8 cellular contexts compared by ENCODE assay signal in the genomic region with DNA sequence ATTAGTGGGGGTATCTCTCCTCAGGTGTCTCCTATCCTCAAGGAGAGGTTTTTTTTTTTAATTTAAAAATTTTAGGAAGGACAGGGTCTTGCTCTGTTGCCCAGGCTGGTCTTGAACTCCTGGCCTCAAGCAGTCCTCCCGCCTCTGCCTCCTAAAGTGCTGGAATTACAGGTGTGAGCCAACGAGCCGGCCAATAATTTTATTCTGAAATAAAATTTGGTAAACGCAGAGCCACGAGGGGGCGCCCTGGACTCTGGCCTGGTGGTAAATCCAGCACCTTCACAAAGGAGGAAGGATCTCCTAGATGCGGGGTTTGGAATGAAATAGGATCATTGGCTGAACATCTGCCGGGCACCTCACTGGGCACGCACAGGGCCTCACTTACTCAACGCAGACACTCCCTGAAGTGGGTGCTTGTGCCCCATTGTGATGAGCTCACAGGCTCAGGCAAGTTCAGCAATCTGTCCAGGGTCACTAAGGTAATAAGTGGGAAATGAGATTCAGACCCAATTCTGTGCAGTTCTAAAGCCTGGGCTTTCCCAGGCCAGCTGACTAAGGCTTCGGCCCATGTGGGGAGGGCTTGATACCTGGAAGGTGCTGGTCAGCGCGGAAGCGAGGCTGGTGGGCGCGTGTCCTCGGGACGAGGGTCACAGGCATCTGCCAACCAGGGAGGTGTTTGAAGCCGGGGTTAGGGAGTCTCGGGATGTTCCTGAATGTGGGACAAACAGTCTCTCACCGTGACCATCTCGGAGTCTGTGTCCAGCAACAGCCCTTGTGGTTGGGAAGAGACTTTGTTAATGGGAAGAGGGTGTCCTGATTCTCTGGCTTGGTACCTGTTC. TPM values are rescaled to one million over a fixed set of nuclear protein-coding genes. Genes with fewer than 3 reads are reported as not detected.
DNase-seq lines count a peak whose midpoint lies in the region; ATAC-seq and TF ChIP-seq lines count a peak whose summit lies in the region.

No MANE protein-coding gene starts in this region.

- intact Hi-C loops in CD14-positive monocyte (cut with micrococcal nuclease) (loop anchor here in 1 of 2 donors (5.0 kb wide), 1 partner anchor 321 kb away; no protein-coding TSS in a partner anchor), gastrocnemius medialis (cut with DNase I; ENCODE audit: low total_unique reads) (no loop called here)

- no peaks in the 10 kb centered on the region for H3K36me3 Mint-ChIP-seq in CD14-positive monocyte
- no peaks in the 10 kb centered on the region for H3K36me3 Mint-ChIP-seq in activated T-cell treated with anti-CD3 and anti-CD28 coated beads, Interleukin-2, amount 50 U/mL, for 72 hours (ENCODE audit: insufficient read depth in 2 of 2)

- H3K27ac ChIP-seq in upper lobe of left lung (no peak overlapping the region), gastrocnemius medialis (no peak overlapping the region)

- no peaks in the 10 kb centered on the region for H3K4me1 ChIP-seq in upper lobe of left lung
- no peaks in the 10 kb centered on the region for H3K4me1 ChIP-seq in gastrocnemius medialis

- H3K4me3 ChIP-seq in upper lobe of left lung (no peak overlapping the region), gastrocnemius medialis (no peak overlapping the region)

- H3K36me3 ChIP-seq in upper lobe of left lung (no peaks in the 10 kb centered on the region), gastrocnemius medialis (no peaks in the 10 kb centered on the region)

- DNase-seq in CD14-positive monocyte (ENCODE audit: low spot score) (no peak), GM13977 (ENCODE audit: low spot score) (no peak), NCI-H82 (lab: John Stamatoyannopoulos, UW) (peak; percentile 83), kidney glomerular epithelial cell (lab: John Stamatoyannopoulos, UW) (peak; percentile 11), upper lobe of left lung (peak in 1 of 2 donors; percentile 55), gastrocnemius medialis (no peak), T1000 (lab: John Stamatoyannopoulos, UW) (no peak)
- DNase-seq in activated T-cell treated with anti-CD3 and anti-CD28 coated beads, Interleukin-2, amount 50 U/mL, for 72 hours = peak; percentile 48 to 51

- WGBS in upper lobe of left lung, 2 donors = 71% methylated on average over 22 of the region's 22 CpGs

- in situ Hi-C loops in GM13977 (cut with MboI; ENCODE audit: low pct_unique_long_range_greater_than_20kb, low sequenced_read_pairs, unreplicated experiment) (no loop called here), gastrocnemius medialis (cut with MboI; ENCODE audit: low sequenced_read_pairs in 4 of 4) (no loop called here)

- TF ChIP-seq POLR2A in upper lobe of left lung (IDR thresholded peaks at IDR 0.05) (no peak), gastrocnemius medialis (IDR thresholded peaks at IDR 0.05) (no peak)

- no peak overlapping the region for H3K4me3 Mint-ChIP-seq in CD14-positive monocyte
- H3K4me3 Mint-ChIP-seq in activated T-cell treated with anti-CD3 and anti-CD28 coated beads, Interleukin-2, amount 50 U/mL, for 72 hours = no peak overlapping the region

- H3K9me3 Mint-ChIP-seq in CD14-positive monocyte = peaks cover 0 to 8% (median 0%) of the 10 kb centered on the region in 7 donors
- no peaks in the 10 kb centered on the region for H3K9me3 Mint-ChIP-seq in activated T-cell treated with anti-CD3 and anti-CD28 coated beads, Interleukin-2, amount 50 U/mL, for 72 hours

- peak; percentile 76 for TF ChIP-seq CTCF in CD14-positive monocyte (IDR thresholded peaks at IDR 0.05)
- peak; percentile 65 for TF ChIP-seq CTCF in GM13977 (IDR thresholded peaks at IDR 0.05; ENCODE audit: extremely low read depth, insufficient read depth, missing control alignments)
- peak in 5 of 6 experiments; percentile 11 to 25 (median 16) for TF ChIP-seq CTCF in upper lobe of left lung (IDR thresholded peaks at IDR 0.05)
- peak in 1 of 5 experiments; percentile 31 for TF ChIP-seq CTCF in gastrocnemius medialis (IDR thresholded peaks at IDR 0.05 in 4 of 5, conservative IDR thresholded peaks at IDR 0.05 in 1 of 5)

- H3K27me3 Mint-ChIP-seq in CD14-positive monocyte (ENCODE audit: low read depth in 3 of 3) = peaks cover 8 to 31% (median 9%) of the 10 kb centered on the region in 3 donors
- H3K27me3 Mint-ChIP-seq in activated T-cell treated with anti-CD3 and anti-CD28 coated beads, Interleukin-2, amount 50 U/mL, for 72 hours (ENCODE audit: low read depth) = peaks cover 17% of the 10 kb centered on the region

- ATAC-seq in activated T-cell treated with anti-CD3 and anti-CD28 coated beads, Interleukin-2, amount 50 U/mL, for 72 hours (replicated peaks in 1 of 2) = no peak
- ATAC-seq in upper lobe of left lung (ENCODE audit: low FRiP score in 2 of 2) = peak in 1 of 2 donors; percentile 9
- ATAC-seq in gastrocnemius medialis = no peak

- no peak for TF ChIP-seq EP300 in upper lobe of left lung (IDR thresholded peaks at IDR 0.05)

- peaks cover 2% of the 10 kb centered on the region for H3K4me1 Mint-ChIP-seq in CD14-positive monocyte
- no peaks in the 10 kb centered on the region for H3K4me1 Mint-ChIP-seq in activated T-cell treated with anti-CD3 and anti-CD28 coated beads, Interleukin-2, amount 50 U/mL, for 72 hours (ENCODE audit: low read depth)

- no peak overlapping the region for H3K27ac Mint-ChIP-seq in CD14-positive monocyte
- H3K27ac Mint-ChIP-seq in activated T-cell treated with anti-CD3 and anti-CD28 coated beads, Interleukin-2, amount 50 U/mL, for 72 hours = no peak overlapping the region

- H3K9me3 ChIP-seq in upper lobe of left lung = no peaks in the 10 kb centered on the region
- no peaks in the 10 kb centered on the region for H3K9me3 ChIP-seq in gastrocnemius medialis

- H3K27me3 ChIP-seq in upper lobe of left lung (no peaks in the 10 kb centered on the region), gastrocnemius medialis (no peaks in the 10 kb centered on the region)

RNA-seq across cellular contexts. Expression of gene ETV3, which starts 32.7 kb away (rescaled TPM):
- polyA plus RNA-seq in CD14-positive monocyte = 1 to 10 TPM; 4.8 to 6.3 TPM
- total RNA-seq in activated T-cell treated with anti-CD3 and anti-CD28 coated beads, Interleukin-2, amount 50 U/mL, for 72 hours = 10 to 100 TPM; 33.5 to 48.7 TPM
- 10 to 100 TPM; 14.7 to 34.8 (median 27.6) TPM for total RNA-seq in upper lobe of left lung
- total RNA-seq in gastrocnemius medialis = 10 to 100 TPM in 3 of 4 donors, 1 to 10 TPM in 1; 8.6 to 13.4 (median 11.4) TPM

Comparison
In these comparisons a context has a peak if more than half of its experiments do, and no peak if none do; other contexts are left out.
1. DNase-seq: peak in NCI-H82 (single experiment), activated T-cell treated with anti-CD3 and anti-CD28 coated beads, Interleukin-2, amount 50 U/mL, for 72 hours (2 of 2) and kidney glomerular epithelial cell (single experiment); none in CD14-positive monocyte (single experiment), GM13977 (single experiment), gastrocnemius medialis (0 of 2) and T1000 (single experiment).